Comparison of ENCODE assay signal across 21 cellular contexts in genomic region chr2:239202343-239202742, GRCh38.
DNase-seq lines count a peak whose midpoint lies in the region; ATAC-seq and TF ChIP-seq lines count a peak whose summit lies in the region.
"Had no signal": no experiment of that assay in that cellular context is flagged by ENCODE, and none has a peak within 500 bp of the region (broad histone marks: within the 10 kb centered on the region; RNA-seq: fewer than 3 reads in every experiment).

No MANE protein-coding gene starts in this region.

- dilution Hi-C loops in mammary epithelial cell (cut with HindIII; ENCODE audit: low sequenced_read_pairs): no loop called here

- H3K4me1 ChIP-seq in mammary epithelial cell (ENCODE audit: insufficient read depth, low read length) (no peaks in the 10 kb centered on the region), upper lobe of right lung (no peaks in the 10 kb centered on the region)

- no peak overlapping the region for H3K4me2 ChIP-seq in mammary epithelial cell (ENCODE audit: insufficient read depth, low read depth, low read length)

- H3K4me3 ChIP-seq in mammary epithelial cell (replicated peaks in 1 of 3; ENCODE audit: insufficient read depth in 1 of 3, low read depth in 2 of 3, low read length in 3 of 3) (no peak overlapping the region), upper lobe of right lung (no peak overlapping the region)
- H3K4me3 ChIP-seq: coronary artery, GM23248 had no signal

- CTCF ChIA-PET in MCF 10A (lab: Yijun Ruan, JAX): no interaction called here
- CTCF ChIA-PET in mammary epithelial cell (lab: Charles Lee; ENCODE audit: low non-redundant PET): no interaction called here

- WGBS in mammary epithelial cell (ENCODE audit: low coverage, missing lambda C conversion rate): 92% methylated on average over 12 of the region's 12 CpGs

- no TSS peak for BruUV-seq in MCF 10A (replicated peaks; lab: Mats Ljungman, UMichigan)
- no TSS peak for BruUV-seq in mammary epithelial cell (replicated peaks; lab: Mats Ljungman, UMichigan)

- no peaks in the 10 kb centered on the region for H3K36me3 Mint-ChIP-seq in MCF 10A (ENCODE audit: insufficient read depth, unreplicated experiment)
- peaks cover 25% of the 10 kb centered on the region for H3K36me3 Mint-ChIP-seq in nephron progenitor cell (ENCODE audit: low read depth)

- in situ Hi-C loops in mammary epithelial cell (cut with MboI; ENCODE audit: low sequenced_read_pairs in 2 of 2): no loop called here

- H2AFZ ChIP-seq in mammary epithelial cell (ENCODE audit: low read depth, low read length): no peak overlapping the region
- H2AFZ ChIP-seq: GM23248 had no signal

- TF ChIP-seq CTCF in MCF 10A (IDR thresholded peaks at IDR 0.05; ENCODE audit: unreplicated experiment) (no peak), mammary epithelial cell (conservative IDR thresholded peaks at IDR 0.05 in 1 of 2, IDR thresholded peaks at IDR 0.05 in 1 of 2; ENCODE audit: extremely low read depth in 1 of 2, insufficient read depth in 1 of 2, low read depth in 1 of 2, low read length in 2 of 2) (no peak), nephron progenitor cell (IDR thresholded peaks at IDR 0.05) (no peak), upper lobe of right lung (IDR thresholded peaks at IDR 0.05) (no peak)

- POLR2A ChIA-PET in MCF 10A (lab: Yijun Ruan, JAX): no interaction called here

- ATAC-seq in upper lobe of right lung (no peak), GM18870 (IDR thresholded peaks at IDR 0.05; ENCODE audit: unreplicated experiment) (no peak)
- ATAC-seq: activated CD4-positive, alpha-beta T cell treated with anti-CD3 and anti-CD28 coated beads for 36 hours; activated naive CD8-positive, alpha-beta T cell treated with anti-CD3 and anti-CD28 coated beads, Interleukin-2, amount 50 U/mL, for 24 hours had no signal

- H3K79me2 ChIP-seq in mammary epithelial cell (ENCODE audit: insufficient read depth, low read length): no peaks in the 10 kb centered on the region

- H4K20me1 ChIP-seq in mammary epithelial cell (ENCODE audit: insufficient read depth, low read length): no peaks in the 10 kb centered on the region

- no peaks in the 10 kb centered on the region for H3K27me3 ChIP-seq in mammary epithelial cell (ENCODE audit: insufficient read depth, low read length)
- H3K27me3 ChIP-seq in upper lobe of right lung: no peaks in the 10 kb centered on the region
- H3K27me3 ChIP-seq: brain microvascular endothelial cell had no signal

- no peak overlapping the region for H3K4me3 Mint-ChIP-seq in MCF 10A (ENCODE audit: unreplicated experiment)
- H3K4me3 Mint-ChIP-seq in nephron progenitor cell: no peak overlapping the region
- H3K4me3 Mint-ChIP-seq: activated CD4-positive, alpha-beta T cell treated with anti-CD3 and anti-CD28 coated beads for 36 hours; activated naive CD8-positive, alpha-beta T cell treated with anti-CD3 and anti-CD28 coated beads, Interleukin-2, amount 50 U/mL, for 24 hours; endodermal cell; stimulated activated naive CD8-positive, alpha-beta T cell treated with anti-CD3 and anti-CD28 coated beads, Interleukin-15, Interleukin-2, amounts not matched to agents 100 ng/mL and 50 ng/mL, for 24 hours had no signal

- H3K9me3 Mint-ChIP-seq in MCF 10A (ENCODE audit: unreplicated experiment): no peaks in the 10 kb centered on the region
- H3K9me3 Mint-ChIP-seq in nephron progenitor cell: no peaks in the 10 kb centered on the region
- H3K9me3 Mint-ChIP-seq: activated naive CD8-positive, alpha-beta T cell treated with anti-CD3 and anti-CD28 coated beads, Interleukin-2, amount 50 U/mL, for 24 hours; endodermal cell; stimulated activated naive CD8-positive, alpha-beta T cell treated with anti-CD3 and anti-CD28 coated beads, Interleukin-15, Interleukin-2, amounts not matched to agents 100 ng/mL and 50 ng/mL, for 24 hours had no signal

- no peak overlapping the region for H3K27ac ChIP-seq in mammary epithelial cell (ENCODE audit: insufficient read depth, low read depth, low read length)
- peak overlapping the region; percentile 7 for H3K27ac ChIP-seq in cingulate gyrus (ENCODE audit: low read depth, low read length)
- no peak overlapping the region for H3K27ac ChIP-seq in upper lobe of right lung
- H3K27ac ChIP-seq: brain microvascular endothelial cell, coronary artery, GM23248 had no signal

- H3K9me3 ChIP-seq in mammary epithelial cell (replicated peaks; ENCODE audit: insufficient read depth, low read length): no peaks in the 10 kb centered on the region
- no peaks in the 10 kb centered on the region for H3K9me3 ChIP-seq in upper lobe of right lung

- H3K27me3 Mint-ChIP-seq in MCF 10A (ENCODE audit: insufficient read depth, unreplicated experiment): no peaks in the 10 kb centered on the region
- peaks cover 7% of the 10 kb centered on the region for H3K27me3 Mint-ChIP-seq in nephron progenitor cell (ENCODE audit: low read depth, poor library complexity)
- H3K27me3 Mint-ChIP-seq: activated CD4-positive, alpha-beta T cell treated with anti-CD3 and anti-CD28 coated beads for 36 hours; activated naive CD8-positive, alpha-beta T cell treated with anti-CD3 and anti-CD28 coated beads, Interleukin-2, amount 50 U/mL, for 24 hours; stimulated activated naive CD8-positive, alpha-beta T cell treated with anti-CD3 and anti-CD28 coated beads, Interleukin-15, Interleukin-2, amounts not matched to agents 100 ng/mL and 50 ng/mL, for 24 hours had no signal

- no peaks in the 10 kb centered on the region for H3K36me3 ChIP-seq in mammary epithelial cell (ENCODE audit: insufficient read depth, low read length)
- H3K36me3 ChIP-seq in upper lobe of right lung: no peaks in the 10 kb centered on the region
- H3K36me3 ChIP-seq: brain microvascular endothelial cell had no signal

- H3K4me1 Mint-ChIP-seq in MCF 10A (ENCODE audit: insufficient read depth, unreplicated experiment): peaks cover 8% of the 10 kb centered on the region
- H3K4me1 Mint-ChIP-seq in nephron progenitor cell: peaks cover 67% of the 10 kb centered on the region

- DNase-seq in MCF 10A (ENCODE audit: unreplicated experiment) (no peak), mammary epithelial cell (no peak), nephron progenitor cell (no peak), upper lobe of right lung (peak; percentile 44), HPDE6-E6E7 (ENCODE audit: extremely low spot score) (no peak)
- no peak for DNase-seq in activated CD4-positive, alpha-beta T cell treated with anti-CD3 and anti-CD28 coated beads, Interleukin-2, amount 50 U/mL, for 48 hours
- DNase-seq: activated CD4-positive, alpha-beta T cell treated with anti-CD3 and anti-CD28 coated beads for 36 hours; activated effector memory CD4-positive, alpha-beta T cell treated with Interleukin-2 at 50 U/mL for 16 hours; activated naive CD8-positive, alpha-beta T cell treated with anti-CD3 and anti-CD28 coated beads, Interleukin-2, amount 50 U/mL, for 24 hours; brain microvascular endothelial cell; endodermal cell; GM23248; NCI-H1092 treated with DMSO at 0.1 percent for 48 hours; NCI-H2029; NCI-H345; stimulated activated CD4-positive, alpha-beta T cell treated with anti-CD3 and anti-CD28 coated beads, Interleukin-12 subunit alpha, Interleukin-12 subunit beta, amount 100 ng/mL, for 4 hours; T-helper 1 cell had no signal

- H3K9ac ChIP-seq in mammary epithelial cell (ENCODE audit: insufficient read depth, low read length): no peak overlapping the region
- H3K9ac ChIP-seq: GM23248 had no signal

- intact Hi-C loops in MCF 10A (cut with micrococcal nuclease): no loop called here
- intact Hi-C loops in mammary epithelial cell (cut with micrococcal nuclease): no loop called here
- intact Hi-C loops in upper lobe of right lung (cut with DNase I): no loop called here

- H3K27ac Mint-ChIP-seq in MCF 10A (ENCODE audit: low read depth, unreplicated experiment) (peak overlapping the region; percentile 86), nephron progenitor cell (peak overlapping the region; percentile 77)
- H3K27ac Mint-ChIP-seq: activated CD4-positive, alpha-beta T cell treated with anti-CD3 and anti-CD28 coated beads for 36 hours; activated naive CD8-positive, alpha-beta T cell treated with anti-CD3 and anti-CD28 coated beads, Interleukin-2, amount 50 U/mL, for 24 hours; endodermal cell; stimulated activated naive CD8-positive, alpha-beta T cell treated with anti-CD3 and anti-CD28 coated beads, Interleukin-15, Interleukin-2, amounts not matched to agents 100 ng/mL and 50 ng/mL, for 24 hours had no signal
